In the genomic region with DNA sequence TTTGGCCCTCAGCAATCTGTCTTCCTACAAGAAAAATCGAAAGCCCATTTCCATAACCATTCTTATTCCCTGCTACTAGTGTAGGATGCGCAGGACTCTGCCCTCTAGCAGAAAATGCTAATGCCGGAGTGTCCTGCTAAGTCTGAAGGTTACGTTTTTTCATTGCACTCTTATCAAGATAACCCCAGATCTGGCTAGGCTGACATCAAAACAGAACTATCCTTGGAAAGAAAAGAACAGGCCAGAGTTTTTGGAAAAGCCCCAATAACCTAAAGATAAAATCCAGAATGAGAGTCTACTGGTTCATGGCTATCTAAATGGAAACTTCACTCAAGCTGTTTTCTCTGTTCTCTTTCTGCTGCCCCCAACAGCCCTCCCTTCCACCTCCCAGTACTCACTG, we compare ENCODE assay signal across 12 cellular contexts. TPM values are rescaled to one million over a fixed set of nuclear protein-coding genes. Genes with fewer than 3 reads are reported as not detected.
A peak's percentile ranks its signal among the peaks of the same experiment; 100 is the strongest.
DNase-seq lines count a peak whose midpoint lies in the region; ATAC-seq and TF ChIP-seq lines count a peak whose summit lies in the region.
"Had no signal": no experiment of that assay in that cellular context is flagged by ENCODE, and none has a peak within 500 bp of the region (broad histone marks: within the 10 kb centered on the region; RNA-seq: fewer than 3 reads in every experiment).

No MANE protein-coding gene starts in this region.

- DNase-seq in DND-41 (no peak), adrenal gland (peak in 5 of 7 donors; percentile 22 to 52 (median 42)), right cardiac atrium (no peak), psoas muscle (no peak), midbrain (lab: John Stamatoyannopoulos, UW) (no peak), putamen (ENCODE audit: low spot score) (no peak)
- no peak for DNase-seq in stimulated activated effector memory CD8-positive, alpha-beta T cell treated with anti-CD3 and anti-CD28 coated beads, Interleukin-12 subunit alpha, Interleukin-12 subunit beta, amount 100 ng/mL, for 72 hours (ENCODE audit: low spot score in 2 of 2)
- DNase-seq: activated naive CD4-positive, alpha-beta T cell treated with anti-CD3 and anti-CD28 coated beads for 36 hours; Kasumi-1; NCI-H2107 had no signal

- intact Hi-C loops in adrenal gland (cut with DNase I) (loop anchor here in 1 of 2 donors (2.0 kb wide), 1 partner anchor 255 kb away; no protein-coding TSS in a partner anchor), right cardiac atrium (cut with DNase I) (loop anchor here (5.0 to 10.0 kb wide), 6 partner anchors 137 to 337 kb away; no protein-coding TSS in a partner anchor), psoas muscle (cut with DNase I) (loop anchor here (5.0 to 10.0 kb wide), 3 partner anchors 147 to 310 kb away; no protein-coding TSS in a partner anchor)

- H3K9me3 ChIP-seq in DND-41 (ENCODE audit: insufficient read depth, low read length, severe bottlenecking) (no peaks in the 10 kb centered on the region), adrenal gland (replicated peaks in 1 of 3) (no peaks in the 10 kb centered on the region), right cardiac atrium (ENCODE audit: control insufficient read depth, low read length) (no peaks in the 10 kb centered on the region), psoas muscle (no peaks in the 10 kb centered on the region)

- no peak overlapping the region for H2AFZ ChIP-seq in DND-41 (ENCODE audit: low read depth, low read length)

- no peak overlapping the region for H3K27ac Mint-ChIP-seq in stimulated activated effector memory CD8-positive, alpha-beta T cell treated with anti-CD3 and anti-CD28 coated beads, Interleukin-12 subunit alpha, Interleukin-12 subunit beta, amount 100 ng/mL, for 72 hours
- H3K27ac Mint-ChIP-seq: activated naive CD4-positive, alpha-beta T cell treated with anti-CD3 and anti-CD28 coated beads for 36 hours; T-helper 1 cell treated with Interleukin-12 subunit alpha and Interleukin-12 subunit beta and Interleukin-4 antibody, amounts not matched to agents 30 μg/mL and 1 μg/mL, for 36 hours had no signal

- ATAC-seq in DND-41 (ENCODE audit: insufficient read depth, low read depth) (no peak), right cardiac atrium (no peak), psoas muscle (no peak), GM21423 (IDR thresholded peaks at IDR 0.05; ENCODE audit: unreplicated experiment) (no peak)
- no peak for ATAC-seq in stimulated activated effector memory CD8-positive, alpha-beta T cell treated with anti-CD3 and anti-CD28 coated beads, Interleukin-12 subunit alpha, Interleukin-12 subunit beta, amount 100 ng/mL, for 72 hours

- peaks cover 3% of the 10 kb centered on the region; the same call in 1 of the 2 replicates for H4K20me1 ChIP-seq in DND-41 (ENCODE audit: insufficient read depth, low read length)

- H3K4me1 ChIP-seq in DND-41 (ENCODE audit: insufficient read depth, low read length), result peaks cover 31% of the 10 kb centered on the region
- H3K4me1 ChIP-seq in adrenal gland (replicated peaks in 1 of 2), result peaks cover 21 to 27% of the 10 kb centered on the region in 2 donors
- no peaks in the 10 kb centered on the region for H3K4me1 ChIP-seq in right cardiac atrium (ENCODE audit: control insufficient read depth, insufficient read depth, low read length)
- H3K4me1 ChIP-seq in psoas muscle, result no peaks in the 10 kb centered on the region

- no peak for TF ChIP-seq POLR2A in adrenal gland (IDR thresholded peaks at IDR 0.05)

- H3K36me3 Mint-ChIP-seq in stimulated activated effector memory CD8-positive, alpha-beta T cell treated with anti-CD3 and anti-CD28 coated beads, Interleukin-12 subunit alpha, Interleukin-12 subunit beta, amount 100 ng/mL, for 72 hours, result no peaks in the 10 kb centered on the region

- no peaks in the 10 kb centered on the region for H3K9me3 Mint-ChIP-seq in stimulated activated effector memory CD8-positive, alpha-beta T cell treated with anti-CD3 and anti-CD28 coated beads, Interleukin-12 subunit alpha, Interleukin-12 subunit beta, amount 100 ng/mL, for 72 hours
- H3K9me3 Mint-ChIP-seq: activated naive CD4-positive, alpha-beta T cell treated with anti-CD3 and anti-CD28 coated beads for 36 hours; T-helper 1 cell treated with Interleukin-12 subunit alpha and Interleukin-12 subunit beta and Interleukin-4 antibody, amounts not matched to agents 30 μg/mL and 1 μg/mL, for 36 hours had no signal

- H3K9ac ChIP-seq in DND-41 (ENCODE audit: low read depth, low read length), result no peak overlapping the region

- TF ChIP-seq CTCF in DND-41 (IDR thresholded peaks at IDR 0.05; ENCODE audit: borderline replicate concordance, extremely low read depth, low read length, poor library complexity, severe bottlenecking) (no peak), adrenal gland (IDR thresholded peaks at IDR 0.05) (no peak), psoas muscle (IDR thresholded peaks at IDR 0.05) (no peak)

- no peak overlapping the region for H3K4me3 ChIP-seq in DND-41 (ENCODE audit: low read depth in 1 of 2, low read length in 2 of 2)
- peak overlapping the region in 1 of 4 donors; percentile 69 for H3K4me3 ChIP-seq in adrenal gland
- H3K4me3 ChIP-seq in right cardiac atrium (ENCODE audit: low read length), result peak overlapping the region; percentile 90
- H3K4me3 ChIP-seq in psoas muscle, result peak overlapping the region; percentile 83

- WGBS in adrenal gland, 4 donors, result 19 to 39% (median 34%) methylated on average over 4 of the region's 4 CpGs
- 53% methylated on average over 4 of the region's 4 CpGs for WGBS in right cardiac atrium
- WGBS in psoas muscle, 3 donors, result 69 to 79% (median 77%) methylated on average over 4 of the region's 4 CpGs

- peaks cover 9% of the 10 kb centered on the region; the same call in 1 of the 2 replicates for H3K79me2 ChIP-seq in DND-41 (ENCODE audit: insufficient read depth, low read length)

- H3K36me3 ChIP-seq in DND-41 (ENCODE audit: insufficient read depth, low read length) (peaks cover 4% of the 10 kb centered on the region), adrenal gland (replicated peaks in 1 of 2) (no peaks in the 10 kb centered on the region), psoas muscle (ENCODE audit: insufficient read depth in 1 of 2, low read depth in 1 of 2) (no peaks in the 10 kb centered on the region)

- H3K27ac ChIP-seq in DND-41 (ENCODE audit: low read length), result no peak overlapping the region
- H3K27ac ChIP-seq in adrenal gland, result peak overlapping the region in 3 of 5 donors; percentile 9 to 90 (median 82)
- no peak overlapping the region for H3K27ac ChIP-seq in right cardiac atrium (ENCODE audit: low read length)
- H3K27ac ChIP-seq in psoas muscle, result no peak overlapping the region

- H3K27me3 ChIP-seq in DND-41 (ENCODE audit: insufficient read depth, low read length, poor library complexity) (peaks cover 5% of the 10 kb centered on the region), adrenal gland (no peaks in the 10 kb centered on the region), right cardiac atrium (ENCODE audit: control insufficient read depth, insufficient read depth) (no peaks in the 10 kb centered on the region), psoas muscle (ENCODE audit: insufficient read depth in 3 of 3, low read length in 2 of 3) (peaks cover 0 to 52% (median 2%) of the 10 kb centered on the region in 3 donors)

- no peak overlapping the region for H3K4me3 Mint-ChIP-seq in stimulated activated effector memory CD8-positive, alpha-beta T cell treated with anti-CD3 and anti-CD28 coated beads, Interleukin-12 subunit alpha, Interleukin-12 subunit beta, amount 100 ng/mL, for 72 hours

- peak overlapping the region; percentile 91; the same call in 1 of the 2 replicates for H3K4me2 ChIP-seq in DND-41 (ENCODE audit: insufficient read depth, low read length)

- peaks cover 11% of the 10 kb centered on the region for H3K4me1 Mint-ChIP-seq in stimulated activated effector memory CD8-positive, alpha-beta T cell treated with anti-CD3 and anti-CD28 coated beads, Interleukin-12 subunit alpha, Interleukin-12 subunit beta, amount 100 ng/mL, for 72 hours

RNA-seq across cellular contexts. Expression of gene RNF152, which starts 0.9 kb away (rescaled TPM):
- 10 to 100 TPM in 7 of 8 donors, 1 to 10 TPM in 1; 6.0 to 31.1 (median 17.6) TPM for total RNA-seq in adrenal gland
- 1 to 10 TPM; 1.5 to 3.5 (median 2.7) TPM for polyA plus RNA-seq in adrenal gland
- total RNA-seq in right cardiac atrium, result 10 to 100 TPM in 3 of 4 donors, 1 to 10 TPM in 1; 9.2 to 17.9 (median 12.2) TPM
- 3.6 TPM for polyA plus RNA-seq in right cardiac atrium
- total RNA-seq in psoas muscle, result 1 to 10 TPM; 2.5 to 4.0 (median 3.3) TPM
- under 1 TPM; 0.48 to 0.97 (median 0.65) TPM for polyA plus RNA-seq in psoas muscle

Comparison
In these comparisons a context has a peak if more than half of its experiments do, and no peak if none do; other contexts are left out.
1. DNase-seq: peak in adrenal gland (5 of 7); none in DND-41 (single experiment), right cardiac atrium (0 of 3), psoas muscle (0 of 2), midbrain (single experiment), putamen (single experiment) and stimulated activated effector memory CD8-positive, alpha-beta T cell treated with anti-CD3 and anti-CD28 coated beads, Interleukin-12 subunit alpha, Interleukin-12 subunit beta, amount 100 ng/mL, for 72 hours (0 of 2).
2. H3K27ac ChIP-seq: peak in adrenal gland (3 of 5); none in DND-41 (single experiment), right cardiac atrium (single experiment) and psoas muscle (single experiment).
3. H3K4me3 ChIP-seq: peak in right cardiac atrium (single experiment) and psoas muscle (single experiment); none in DND-41 (0 of 2).